Comparison of ENCODE assay signal across 2 cellular contexts in genomic region chr12:25949343-25949742, GRCh38.
TF ChIP-seq lines count a peak whose summit lies in the region.

No MANE protein-coding gene starts in this region.

TF ChIP-seq in A549, 52 proteins besides CTCF, POLR2A, EP300 and RAD21:
- TF ChIP-seq REST (IDR thresholded peaks at IDR 0.05) (peak; percentile 18; the same call in 1 of the 2 replicates), ZFP36 (IDR thresholded peaks at IDR 0.05; ENCODE audit: borderline replicate concordance, partially characterized antibody) (no peak)

TF ChIP-seq in HEK293, 187 proteins besides CTCF, POLR2A, EP300 and RAD21 (continued from another document):
- TF ChIP-seq REST (tag by site-specific recombination; IDR thresholded peaks at IDR 0.05): peak; percentile 80
